Comparison of ENCODE assay signal across 8 cellular contexts in genomic region chr18:49486959-49487710, GRCh38. TPM values are rescaled to one million over a fixed set of nuclear protein-coding genes. Genes with fewer than 3 reads are reported as not detected.
DNase-seq lines count a peak whose midpoint lies in the region; TF ChIP-seq lines count a peak whose summit lies in the region.

Gene C18orf32 (minus strand): TSS chr18:49487234. CDS start chr18:49483748, 3,486 bp downstream.

- H3K9me3 Mint-ChIP-seq in H9 (no peaks in the 10 kb centered on the region), neural crest cell (no peaks in the 10 kb centered on the region)

- H4K91ac ChIP-seq in H9 (ENCODE audit: insufficient read length, low read depth, low read length), result no peak within 1 kb of the TSS

- H3K27ac Mint-ChIP-seq in H9 (peak within 1 kb of the TSS; percentile 74 to 99 (median 97); a peak in 6 of 7 replicates), neural crest cell (ENCODE audit: unreplicated experiment) (peak within 1 kb of the TSS; percentile 98)

- H3K23me2 ChIP-seq in H9 (ENCODE audit: insufficient read length, low read depth, low read length, poor library complexity, severe bottlenecking), result peaks cover 3% of the 10 kb centered on the region

- H3K18ac ChIP-seq in H9 (ENCODE audit: insufficient read length, low read depth, low read length), result no peak within 1 kb of the TSS

- peak within 1 kb of the TSS; percentile 91 to 96 for H3K4me3 Mint-ChIP-seq in H9
- peak within 1 kb of the TSS; percentile 95 for H3K4me3 Mint-ChIP-seq in neural crest cell

- no peaks in the 10 kb centered on the region for H4K20me1 ChIP-seq in H9 (ENCODE audit: control insufficient read depth, insufficient read depth, insufficient read length)

- H3K27ac ChIP-seq in H9 (ENCODE audit: insufficient read length, low read depth, low read length), result peak within 1 kb of the TSS; percentile 46
- H3K27ac ChIP-seq in stomach smooth muscle (ENCODE audit: low read length), result peak within 1 kb of the TSS; percentile 78

- no CpG with 5 or more reads among the region's 68 CpGs for WGBS in H9 (ENCODE audit: extremely low coverage, insufficient read length, low lambda C conversion rate)

- H2BK120ac ChIP-seq in H9 (ENCODE audit: low read depth, low read length, poor library complexity, severe bottlenecking), result no peak within 1 kb of the TSS

- H3K56ac ChIP-seq in H9 (ENCODE audit: insufficient read length, low read depth, low read length), result no peak within 1 kb of the TSS

- H2AK5ac ChIP-seq in H9 (ENCODE audit: insufficient read length, low read length), result no peak within 1 kb of the TSS

- no peak within 1 kb of the TSS for H3K23ac ChIP-seq in H9 (ENCODE audit: insufficient read length, low read depth, low read length)

- H3K36me3 ChIP-seq in MG63 (peaks cover 52% of the 10 kb centered on the region), stomach smooth muscle (ENCODE audit: control insufficient read depth in 2 of 2, insufficient read depth in 2 of 2, low read length in 2 of 2) (peaks cover 24 to 28% of the 10 kb centered on the region in 2 donors)

- H3K4me1 Mint-ChIP-seq in H9 (peaks cover 40 to 48% of the 10 kb centered on the region in 2 experiments), neural crest cell (peaks cover 53% of the 10 kb centered on the region)

- H3K27me3 ChIP-seq in H9 (ENCODE audit: insufficient read depth, low read length) (no peaks in the 10 kb centered on the region), MG63 (no peaks in the 10 kb centered on the region), stomach smooth muscle (ENCODE audit: control insufficient read depth in 1 of 2, insufficient read depth in 2 of 2, low read length in 2 of 2) (no peaks in the 10 kb centered on the region)

- H3K4me3 ChIP-seq in MG63 (peak within 1 kb of the TSS; percentile 70), fibroblast of villous mesenchyme (ENCODE audit: low read depth, low read length) (peak within 1 kb of the TSS; percentile 73), stomach smooth muscle (ENCODE audit: low read length in 2 of 2) (peak within 1 kb of the TSS; percentile 81 to 92)

- H3K79me2 ChIP-seq in H9 (ENCODE audit: insufficient read depth, low read length), result peaks cover 15% of the 10 kb centered on the region

- H3K27me3 Mint-ChIP-seq in H9 (ENCODE audit: low read depth) (no peaks in the 10 kb centered on the region; the same call in 1 of the 2 replicates), neural crest cell (ENCODE audit: low read depth) (no peaks in the 10 kb centered on the region)

- H2BK20ac ChIP-seq in H9 (ENCODE audit: low read depth, low read length, poor library complexity, severe bottlenecking), result no peak within 1 kb of the TSS

- H3K9ac ChIP-seq in H9 (ENCODE audit: extremely low read depth, insufficient read length, low read length) (peak within 1 kb of the TSS; percentile 89), stomach smooth muscle (ENCODE audit: low read length in 2 of 2) (peak within 1 kb of the TSS; percentile 89 to 93)

- DNase-seq in ELR (ENCODE audit: low read depth), result peak; percentile 96
- peak; percentile 97 for DNase-seq in H9
- peak; percentile 96 for DNase-seq in MG63
- DNase-seq in SHP77 treated with DMSO at 0.1 percent for 48 hours (lab: John Stamatoyannopoulos, UW), result peak; percentile 86
- peak; percentile 98 for DNase-seq in activated effector memory CD4-positive, alpha-beta T cell treated with anti-CD3 and anti-CD28 coated beads, Interleukin-2, amount 50 U/mL, for 16 hours
- peak; percentile 95 for DNase-seq in fibroblast of villous mesenchyme (ENCODE audit: low read depth)
- peak; percentile 92 for DNase-seq in neural crest cell (ENCODE audit: low read depth, low spot score)

- H3K4me2 ChIP-seq in H9 (ENCODE audit: insufficient read depth, insufficient read length, low read length), result peak within 1 kb of the TSS; percentile 96

- H4K5ac ChIP-seq in H9 (ENCODE audit: insufficient read length, low read depth, low read length), result no peak within 1 kb of the TSS

- no peaks in the 10 kb centered on the region for H3K9me3 ChIP-seq in H9 (ENCODE audit: control insufficient read depth, low read depth, low read length)
- no peaks in the 10 kb centered on the region for H3K9me3 ChIP-seq in MG63
- H3K9me3 ChIP-seq in stomach smooth muscle (ENCODE audit: control insufficient read depth in 2 of 2, low read length in 2 of 2), result no peaks in the 10 kb centered on the region

- no peak within 1 kb of the TSS for H2AFZ ChIP-seq in H9 (ENCODE audit: low read length)

- H3K79me1 ChIP-seq in H9 (ENCODE audit: insufficient read depth, low read depth, low read length, poor library complexity, severe bottlenecking), result no peaks in the 10 kb centered on the region

- no peak within 1 kb of the TSS for H2BK12ac ChIP-seq in H9 (ENCODE audit: insufficient read length, low read depth, low read length)

- no peak within 1 kb of the TSS for H2BK15ac ChIP-seq in H9 (ENCODE audit: low read depth, low read length)

- no peak within 1 kb of the TSS for H2BK5ac ChIP-seq in H9 (ENCODE audit: insufficient read length, low read length)

- H4K8ac ChIP-seq in H9 (replicated peaks; ENCODE audit: insufficient read length, low read depth, low read length), result no peak within 1 kb of the TSS

- no peak within 1 kb of the TSS for H3T11ph ChIP-seq in H9 (ENCODE audit: low read length)

- no peak within 1 kb of the TSS for H3K4ac ChIP-seq in H9 (ENCODE audit: low read depth, low read length)

- H3K36me3 Mint-ChIP-seq in H9 (ENCODE audit: insufficient read depth in 1 of 3, low read depth in 3 of 3), result peaks cover 43 to 59% (median 52%) of the 10 kb centered on the region in 3 experiments
- H3K36me3 Mint-ChIP-seq in neural crest cell (ENCODE audit: low read depth), result peaks cover 32% of the 10 kb centered on the region

- peak within 1 kb of the TSS; percentile 72; the same call in 1 of the 2 replicates for H3K14ac ChIP-seq in H9 (ENCODE audit: insufficient read depth, low read length)

- H3K4me1 ChIP-seq in H9 (ENCODE audit: insufficient read depth, low read length), result 0 out of 2 replicates have a peak, but pooled peaks cover 2% of the 10 kb centered on the region
- peaks cover 13% of the 10 kb centered on the region for H3K4me1 ChIP-seq in stomach smooth muscle (ENCODE audit: control insufficient read depth, insufficient read depth, low read length)

- TF ChIP-seq CTCF in H9 (conservative IDR thresholded peaks at IDR 0.05) (no peak), fibroblast of villous mesenchyme (IDR thresholded peaks at IDR 0.05; ENCODE audit: insufficient read depth, low read depth, low read length) (no peak), neural crest cell (conservative IDR thresholded peaks at IDR 0.05) (no peak)

RNA-seq across cellular contexts. Expression of gene C18orf32, which starts in this region (rescaled TPM):
- 24.4 and 26.7 TPM in 2 replicates for total RNA-seq in H9 (2021)
- 38.0 and 54.8 TPM in 2 replicates for total RNA-seq in MG63 (2014; rRNA removed; shearing (Covaris generic); ENCODE audit: low replicate concordance)
- total RNA-seq in fibroblast of villous mesenchyme, result 11.7 and 24.5 TPM in 2 replicates
- total RNA-seq in neural crest cell, result 32.0 and 34.3 TPM in 2 replicates

Comparison
In these comparisons a context has a peak if more than half of its experiments do, and no peak if none do; other contexts are left out.
1. Peak in every context shown above with its lines: DNase-seq, H3K4me3 ChIP-seq and H3K27ac ChIP-seq.